1 cellular context compared by ENCODE assay signal in genomic region chr3:196124608-196125007, GRCh38.
TF ChIP-seq lines count a peak whose summit lies in the region.

No MANE protein-coding gene starts in this region.

TF ChIP-seq in GM12878, 131 proteins besides CTCF, POLR2A, EP300 and RAD21:
- TF ChIP-seq LARP7 (IDR thresholded peaks at IDR 0.05) (no peak), ZBTB11 (CRISPR knock-in tag; IDR thresholded peaks at IDR 0.05) (no peak)
